Comparison of ENCODE assay signal across 12 cellular contexts in the genomic region with DNA sequence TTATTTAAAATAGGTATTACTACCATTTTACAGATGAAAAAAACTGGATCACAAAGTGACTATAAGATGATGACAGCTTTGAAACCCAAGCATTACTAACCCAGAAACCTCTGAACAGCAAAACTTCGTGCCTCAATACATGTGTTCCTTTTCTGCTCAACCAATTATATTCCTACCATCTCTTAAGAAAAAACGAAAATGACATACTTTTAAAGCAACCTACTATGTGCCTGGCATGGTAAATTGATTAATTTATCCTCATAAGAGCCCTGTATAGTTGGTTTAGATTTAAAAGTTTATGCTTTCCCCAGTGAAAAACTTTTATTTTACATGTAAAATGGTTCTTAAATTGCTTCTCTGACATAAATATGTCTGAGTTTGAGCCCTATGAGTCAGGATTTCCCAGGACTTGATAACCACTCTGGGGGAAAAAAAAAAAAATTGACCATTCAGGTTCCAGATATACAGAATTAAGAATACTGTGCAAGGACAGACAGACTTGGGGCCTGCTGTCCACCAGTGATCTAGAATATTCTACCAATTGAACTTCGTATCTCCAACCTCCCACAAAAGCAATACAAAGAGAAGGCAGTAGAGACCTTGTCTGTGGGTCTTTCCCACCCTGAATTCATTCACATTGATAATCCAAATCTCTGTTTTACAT. TPM values are rescaled to one million over a fixed set of nuclear protein-coding genes. Genes with fewer than 3 reads are reported as not detected.
DNase-seq lines count a peak whose midpoint lies in the region; ATAC-seq, FAIRE-seq and TF ChIP-seq lines count a peak whose summit lies in the region.
"Had no signal": no experiment of that assay in that cellular context is flagged by ENCODE, and none has a peak within 500 bp of the region (broad histone marks: within the 10 kb centered on the region; RNA-seq: fewer than 3 reads in every experiment).

No MANE protein-coding gene starts in this region.

- peak overlapping the region; percentile 91 for H3K4me2 ChIP-seq in HepG2 (ENCODE audit: low read depth, low read length)

- H3K27ac ChIP-seq in HepG2 (ENCODE audit: extremely low read length, insufficient read depth, low read length) (no peak overlapping the region), right lobe of liver (no peak overlapping the region), VCaP (peak overlapping the region; percentile 99; the same call in 1 of the 2 replicates)
- H3K27ac ChIP-seq: right atrium auricular region had no signal

- peaks cover 7% of the 10 kb centered on the region for H3K27me3 Mint-ChIP-seq in type B pancreatic cell

- H3K27ac Mint-ChIP-seq in type B pancreatic cell = peak overlapping the region; percentile 98

- no peak for FAIRE-seq in HepG2 (lab: Jason Lieb, UNC)

- H3K36me3 Mint-ChIP-seq in type B pancreatic cell = peaks cover 21% of the 10 kb centered on the region

- ATAC-seq in HepG2 (no peak), right lobe of liver (no peak), GM19035 (IDR thresholded peaks at IDR 0.05; ENCODE audit: unreplicated experiment) (no peak), HG03108 (IDR thresholded peaks at IDR 0.05; ENCODE audit: unreplicated experiment) (no peak)

- TF ChIP-seq EP300 in HepG2 (IDR thresholded peaks at IDR 0.05; ENCODE audit: low read depth in 2 of 2, low read length in 2 of 2) (no peak), HepG2 (CRISPR knock-in tag; IDR thresholded peaks at IDR 0.05; ENCODE audit: borderline replicate concordance) (no peak)

- H3K4me3 ChIP-seq in HepG2 (replicated peaks in 1 of 3; ENCODE audit: insufficient read depth in 1 of 3, low read depth in 2 of 3, low read length in 3 of 3) (no peak overlapping the region; a peak in 1 of 6 replicates), right lobe of liver (no peak overlapping the region), fibroblast of pulmonary artery (replicated peaks; ENCODE audit: low read depth, low read length) (no peak overlapping the region)
- H3K4me3 ChIP-seq: right atrium auricular region had no signal

- H3K79me2 ChIP-seq in HepG2 (ENCODE audit: insufficient read depth, low read length) = peaks cover 91% of the 10 kb centered on the region

- H3K9me3 ChIP-seq in HepG2 (ENCODE audit: low read length) = no peaks in the 10 kb centered on the region
- H3K9me3 ChIP-seq in right lobe of liver = no peaks in the 10 kb centered on the region
- H3K9me3 ChIP-seq: right atrium auricular region had no signal

- peaks cover 69% of the 10 kb centered on the region for H4K20me1 ChIP-seq in HepG2 (ENCODE audit: insufficient read depth, low read length)

- no peaks in the 10 kb centered on the region; a peak in 1 of 5 replicates for H3K27me3 ChIP-seq in HepG2 (ENCODE audit: control insufficient read depth in 1 of 2, insufficient read depth in 2 of 2, low read length in 2 of 2)
- H3K27me3 ChIP-seq in right lobe of liver = no peaks in the 10 kb centered on the region
- H3K27me3 ChIP-seq: right atrium auricular region had no signal

- TF ChIP-seq POLR2A in HepG2 (IDR thresholded peaks at IDR 0.05; ENCODE audit: insufficient read depth in 1 of 2, low read depth in 2 of 2, low read length in 2 of 2) (no peak), right lobe of liver (IDR thresholded peaks at IDR 0.05) (no peak)

- no peak overlapping the region for H2AFZ ChIP-seq in HepG2 (ENCODE audit: low read length)

- TF ChIP-seq RAD21 in HepG2 (CRISPR knock-in tag; IDR thresholded peaks at IDR 0.05) = no peak

- WGBS in HepG2 (ENCODE audit: low lambda C conversion rate) = 52% methylated on average over 3 of the region's 3 CpGs
- 61% methylated on average over 3 of the region's 3 CpGs for WGBS in right lobe of liver (ENCODE audit: insufficient coverage, low coverage, low lambda C conversion rate, missing lambda C conversion rate)

- no peak overlapping the region; the same call in 1 of the 2 replicates for H3K9ac ChIP-seq in HepG2 (ENCODE audit: insufficient read depth, low read depth, low read length)

- BruUV-seq in HepG2 (replicated peaks; lab: Mats Ljungman, UMichigan) = no TSS peak

- DNase-seq in HepG2 (ENCODE audit: low spot score) (no peak), right lobe of liver (no peak), fibroblast of pulmonary artery (ENCODE audit: low read depth) (peak; percentile 61), type B pancreatic cell (ENCODE audit: extremely low spot score, unreplicated experiment) (no peak), DMS153 treated with DMSO at 0.1 percent for 48 hours (lab: John Stamatoyannopoulos, UW; ENCODE audit: unreplicated experiment) (no peak)
- DNase-seq: amniotic stem cell, islet precursor cell, NCI-H187 treated with DMSO at 0.1 percent for 48 hours had no signal

- TF ChIP-seq CTCF in HepG2 (CRISPR knock-in tag; IDR thresholded peaks at IDR 0.05) (no peak), right lobe of liver (IDR thresholded peaks at IDR 0.05) (no peak), VCaP (conservative IDR thresholded peaks at IDR 0.05) (no peak), fibroblast of pulmonary artery (IDR thresholded peaks at IDR 0.05; ENCODE audit: low read length, missing control alignments) (no peak), type B pancreatic cell (conservative IDR thresholded peaks at IDR 0.05) (no peak)

- peaks cover 68% of the 10 kb centered on the region for H3K4me1 ChIP-seq in HepG2 (ENCODE audit: insufficient read depth, low read length)
- H3K4me1 ChIP-seq in right lobe of liver = peaks cover 0 to 4% (median 0%) of the 10 kb centered on the region in 4 donors

- CTCF ChIA-PET in HepG2 (lab: Yijun Ruan, JAX; ENCODE audit: low intra/inter-chr PET ratio, low total read pairs) = no interaction called here

- in situ Hi-C loops in HepG2 (cut with HindIII; ENCODE audit: extremely low pct_ligation_motif_present, low pct_unique_long_range_greater_than_20kb) = no loop called here

- intact Hi-C loops in HepG2 (cut with micrococcal nuclease; ENCODE audit: unreplicated experiment) = no loop called here
- intact Hi-C loops in right lobe of liver (cut with DNase I) = no loop called here

- H3K36me3 ChIP-seq in HepG2 (replicated peaks in 1 of 2; ENCODE audit: control insufficient read depth in 1 of 2, insufficient read depth in 2 of 2, low read length in 2 of 2) = no peaks in the 10 kb centered on the region; a peak in 1 of 5 replicates
- no peaks in the 10 kb centered on the region for H3K36me3 ChIP-seq in right lobe of liver
- H3K36me3 ChIP-seq: right atrium auricular region had no signal

- POLR2A ChIA-PET in HepG2 (lab: Yijun Ruan, JAX) = no interaction called here

- peak overlapping the region; percentile 96 for H3K4me3 Mint-ChIP-seq in type B pancreatic cell

- H3K4me1 Mint-ChIP-seq in type B pancreatic cell (ENCODE audit: unreplicated experiment) = peaks cover 45% of the 10 kb centered on the region

- no peaks in the 10 kb centered on the region for H3K9me3 Mint-ChIP-seq in type B pancreatic cell

TF ChIP-seq in HepG2, 621 proteins besides CTCF, POLR2A, EP300 and RAD21 (continues in another document):
- TF ChIP-seq ZKSCAN1 (IDR thresholded peaks at IDR 0.05; ENCODE audit: low read length) (peak; percentile 65; the same call in 1 of the 2 replicates), ZC3H4 (CRISPR knock-in tag; IDR thresholded peaks at IDR 0.05; ENCODE audit: borderline replicate concordance) (no peak), ZFP91 (CRISPR knock-in tag; IDR thresholded peaks at IDR 0.05; ENCODE audit: borderline replicate concordance) (no peak)

RNA-seq across cellular contexts. Expression of gene SINHCAF, which starts 4.3 kb away (rescaled TPM):
- total RNA-seq in HepG2 (2016; rRNA removed; fragmentation: Illumina TruSeq; extraction: Trizol) (97.8 and 132 TPM in 2 replicates), right lobe of liver (10 to 100 TPM in 2 of 6 experiments, 1 to 10 TPM in 4; 1.6 to 21.9 (median 8.2) TPM), type B pancreatic cell (ENCODE audit: low replicate concordance) (154 and 285 TPM in 2 replicates)
- 22.6 and 27.1 TPM in 2 replicates for total RNA-seq in HepG2 (2016; cell fraction: cytosol; rRNA removed; fragmentation: Illumina TruSeq; extraction: Trizol; ENCODE audit: low read depth)
- total RNA-seq in HepG2 (2016; cell fraction: insoluble cytoplasmic fraction; rRNA removed; fragmentation: Illumina TruSeq; extraction: Trizol) = 99.7 and 134 TPM in 2 replicates
- 62.6 and 68.2 TPM in 2 replicates for total RNA-seq in HepG2 (2016; cell fraction: membrane; rRNA removed; fragmentation: Illumina TruSeq; extraction: Trizol)
- 46.7 and 57.7 TPM in 2 replicates for total RNA-seq in HepG2 (2016; cell fraction: nucleus; rRNA removed; fragmentation: Illumina TruSeq; extraction: Trizol)
- polyA plus RNA-seq in HepG2 (2011; rRNA removed) = 36.8 and 54.6 TPM in 2 replicates
- polyA plus RNA-seq in HepG2 (2011; cell fraction: cytosol; rRNA removed) = 24.7 and 38.2 TPM in 2 replicates
- 17.1 and 19.0 TPM in 2 replicates for polyA plus RNA-seq in HepG2 (2011; cell fraction: nucleus; rRNA removed)
- 60.8 and 80.1 TPM in 2 replicates for polyA plus RNA-seq in HepG2 (2012)
- 8.1 and 9.8 TPM in 2 replicates for polyA plus RNA-seq in HepG2 (2016; cell fraction: cytosol; fragmentation: Illumina TruSeq; extraction: Trizol; ENCODE audit: low read depth)
- 133 and 138 TPM in 2 replicates for polyA plus RNA-seq in HepG2 (2016; cell fraction: insoluble cytoplasmic fraction; fragmentation: Illumina TruSeq; extraction: Trizol; ENCODE audit: low read depth)
- 34.0 and 34.6 TPM in 2 replicates for polyA plus RNA-seq in HepG2 (2016; cell fraction: membrane; fragmentation: Illumina TruSeq; extraction: Trizol; ENCODE audit: low read depth)
- 59.8 and 60.8 TPM in 2 replicates for polyA plus RNA-seq in HepG2 (2016; cell fraction: nucleus; fragmentation: Illumina TruSeq; extraction: Trizol; ENCODE audit: insufficient read depth, low read depth)
- 24.4 and 32.5 TPM in 2 replicates for polyA minus RNA-seq in HepG2 (2011; rRNA and poly(A)+ RNA removed; ENCODE audit: low replicate concordance)
- 51.2 and 59.7 TPM in 2 replicates for polyA minus RNA-seq in HepG2 (2011; cell fraction: cytosol; rRNA and poly(A)+ RNA removed)
- polyA minus RNA-seq in HepG2 (2011; cell fraction: nucleus; rRNA and poly(A)+ RNA removed) = 68.4 and 72.5 TPM in 2 replicates
